ENCODE assay signal across 8 cellular contexts in genomic region chr20:37526839-37527637, GRCh38. TPM values are rescaled to one million over a fixed set of nuclear protein-coding genes. Genes with fewer than 3 reads are reported as not detected.
DNase-seq lines count a peak whose midpoint lies in the region; ATAC-seq and TF ChIP-seq lines count a peak whose summit lies in the region.

No MANE protein-coding gene starts in this region.

- peaks cover 47% of the 10 kb centered on the region for H3K79me2 ChIP-seq in parathyroid adenoma

- DNase-seq in AG10803 (ENCODE audit: low read depth), result peak; percentile 28
- peak; percentile 61 for DNase-seq in H7
- no peak for DNase-seq in WERI-Rb-1
- peak; percentile 30 for DNase-seq in foreskin melanocyte
- DNase-seq in NCI-H187 (lab: John Stamatoyannopoulos, UW), result no peak

- H3K4me1 ChIP-seq in parathyroid adenoma, result peaks cover 18% of the 10 kb centered on the region

- H3K27ac ChIP-seq in WERI-Rb-1 (peak overlapping the region; percentile 99), parathyroid adenoma (peak overlapping the region; percentile 92)

- H2AFZ ChIP-seq in parathyroid adenoma, result peak overlapping the region; percentile 94

- H3K36me3 ChIP-seq in H7 (replicated peaks; ENCODE audit: control insufficient read depth, insufficient read depth, low read length), result 0 out of 2 replicates have a peak, but pooled peaks cover 2% of the 10 kb centered on the region
- H3K36me3 ChIP-seq in WERI-Rb-1, result peaks cover 15% of the 10 kb centered on the region
- H3K36me3 ChIP-seq in parathyroid adenoma (ENCODE audit: control insufficient read depth, insufficient read depth, low read length), result no peaks in the 10 kb centered on the region

- H3K4me3 ChIP-seq in AG10803 (ENCODE audit: low read length) (peak overlapping the region; percentile 96), H7 (ENCODE audit: insufficient read depth, low read depth, low read length) (peak overlapping the region; percentile 96), WERI-Rb-1 (ENCODE audit: low read depth, low read length) (peak overlapping the region; percentile 89), parathyroid adenoma (ENCODE audit: low read depth, low read length) (peak overlapping the region; percentile 86)

- peak overlapping the region; percentile 96 for H3K4me2 ChIP-seq in parathyroid adenoma (ENCODE audit: low read length)

- H3K27me3 ChIP-seq in H7 (ENCODE audit: control insufficient read depth, insufficient read depth, low read length) (no peaks in the 10 kb centered on the region), WERI-Rb-1 (ENCODE audit: insufficient read depth, low read depth, severe bottlenecking) (no peaks in the 10 kb centered on the region), parathyroid adenoma (ENCODE audit: control insufficient read depth, insufficient read depth, low read length) (no peaks in the 10 kb centered on the region)

- TF ChIP-seq CTCF in AG10803 (conservative IDR thresholded peaks at IDR 0.05; ENCODE audit: low read length) (no peak), WERI-Rb-1 (IDR thresholded peaks at IDR 0.05; ENCODE audit: low read depth, low read length) (no peak), parathyroid adenoma (IDR thresholded peaks at IDR 0.05) (no peak)

- no peak for ATAC-seq in HG03342 (IDR thresholded peaks at IDR 0.05; ENCODE audit: unreplicated experiment)
- ATAC-seq in GM18909 (IDR thresholded peaks at IDR 0.05; ENCODE audit: poor library complexity, unreplicated experiment), result no peak

- peak overlapping the region; percentile 77 for H3K9ac ChIP-seq in parathyroid adenoma

- H3K9me3 ChIP-seq in WERI-Rb-1 (ENCODE audit: severe bottlenecking) (no peaks in the 10 kb centered on the region), parathyroid adenoma (ENCODE audit: control insufficient read depth, low read length) (no peaks in the 10 kb centered on the region)

RNA-seq across cellular contexts. Expression of gene BLCAP, which starts 0.6 kb away (rescaled TPM):
- 58.9 and 72.8 TPM in 2 replicates for total RNA-seq in H7 (2014; rRNA removed; shearing (Covaris generic))

RNA-seq across cellular contexts. Expression of gene NNAT, which starts 6.0 kb away (rescaled TPM):
- total RNA-seq in H7 (2014; rRNA removed; shearing (Covaris generic)), result 205 and 219 TPM in 2 replicates

Comparison
In these comparisons a context has a peak if more than half of its experiments do, and no peak if none do; other contexts are left out.
1. DNase-seq: peak in AG10803 (single experiment), H7 (single experiment) and foreskin melanocyte (single experiment); none in WERI-Rb-1 (single experiment) and NCI-H187 (0 of 2).
2. Peak in every context shown above with its lines, with median percentiles within 50 percentile points of each other: H3K4me3 ChIP-seq.